Comparison of ENCODE assay signal across 7 cellular contexts in the genomic region with DNA sequence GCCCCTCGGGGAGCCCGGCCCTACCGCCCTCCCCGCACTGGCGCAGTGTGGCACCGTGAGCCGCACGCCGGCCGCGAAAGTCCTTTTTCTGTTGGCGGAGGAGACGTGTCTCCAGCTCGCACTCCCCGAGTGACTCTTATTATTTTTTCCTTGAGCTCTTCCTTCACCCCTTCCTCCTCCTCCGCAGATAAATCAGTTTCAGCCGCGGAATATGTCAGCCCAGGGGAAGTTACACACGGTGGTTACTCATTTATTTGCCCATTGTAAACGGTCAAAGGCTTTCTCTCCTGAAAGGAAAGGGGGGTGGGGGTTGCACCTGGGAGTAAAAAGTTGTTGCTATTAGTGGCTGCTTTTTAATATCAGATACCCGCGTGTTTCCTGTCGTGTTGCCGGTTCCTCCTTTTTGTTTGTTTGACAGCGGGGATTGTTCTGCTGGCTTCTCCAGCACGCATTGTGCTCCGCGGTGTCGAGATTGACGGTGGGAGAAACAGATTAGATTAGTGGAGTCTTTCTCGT. TPM values are rescaled to one million over a fixed set of nuclear protein-coding genes. Genes with fewer than 3 reads are reported as not detected.
DNase-seq lines count a peak whose midpoint lies in the region; ATAC-seq and TF ChIP-seq lines count a peak whose summit lies in the region.

No MANE protein-coding gene starts in this region.

- peak overlapping the region; percentile 98 for H3K27ac ChIP-seq in Panc1 (ENCODE audit: low read length)
- peak overlapping the region; percentile 96 for H3K27ac ChIP-seq in subcutaneous abdominal adipose tissue (ENCODE audit: low read depth, low read length)

- H3K4me3 ChIP-seq in HFF-Myc (replicated peaks; ENCODE audit: low read depth, low read length) = peak overlapping the region; percentile 97
- H3K4me3 ChIP-seq in Panc1 (ENCODE audit: low read depth in 2 of 2, low read length in 2 of 2) = peak overlapping the region; percentile 96 to 99
- H3K4me3 ChIP-seq in subcutaneous abdominal adipose tissue (ENCODE audit: low read depth in 1 of 5, low read length in 5 of 5) = peak overlapping the region; percentile 86 to 100 (median 95)

- POLR2A ChIA-PET in Panc1 (lab: Charles Lee) = interaction anchor here (0.6 to 0.7 kb wide), 2 partner anchors 24 to 164 kb away, joined by 4 to 14 read pairs; no protein-coding TSS in a partner anchor

- H3K9me3 ChIP-seq in Panc1 (ENCODE audit: control insufficient read depth, insufficient read depth, low read depth, low read length) (no peaks in the 10 kb centered on the region), subcutaneous abdominal adipose tissue (ENCODE audit: control insufficient read depth in 5 of 5, low read length in 5 of 5) (no peaks in the 10 kb centered on the region)

- BruUV-seq in Panc1 (replicated peaks; lab: Mats Ljungman, UMichigan) = no TSS peak

- intact Hi-C loops in Panc1 (cut with micrococcal nuclease; ENCODE audit: unreplicated experiment) = loop anchor here (5.0 to 10.0 kb wide), 3 partner anchors 50 to 482 kb away; no protein-coding TSS in a partner anchor

- H3K9ac ChIP-seq in subcutaneous abdominal adipose tissue (ENCODE audit: low read length in 5 of 5) = peak overlapping the region; percentile 80 to 94 (median 83)

- H3K36me3 ChIP-seq in Panc1 (ENCODE audit: control insufficient read depth, insufficient read depth, low read length) = peaks cover 3% of the 10 kb centered on the region
- H3K36me3 ChIP-seq in subcutaneous abdominal adipose tissue (ENCODE audit: control insufficient read depth in 5 of 5, insufficient read depth in 5 of 5, low read length in 5 of 5) = no peaks in the 10 kb centered on the region

- CTCF ChIA-PET in Panc1 (lab: Charles Lee) = no interaction called here

- H3K27me3 ChIP-seq in Panc1 (ENCODE audit: control insufficient read depth, insufficient read depth, low read length) = no peaks in the 10 kb centered on the region
- no peaks in the 10 kb centered on the region for H3K27me3 ChIP-seq in subcutaneous abdominal adipose tissue (ENCODE audit: control insufficient read depth in 5 of 5, insufficient read depth in 4 of 5, low read length in 5 of 5)

- in situ Hi-C loops in Panc1 (cut with HindIII; ENCODE audit: low pct_unique_long_range_greater_than_20kb, low sequenced_read_pairs) = no loop called here

- DNase-seq in HFF-Myc (ENCODE audit: extremely low read depth, low read depth) (no peak), Panc1 (ENCODE audit: low read depth, low spot score) (no peak), cerebellar cortex (ENCODE audit: low spot score) (peak; percentile 40), medulla oblongata (ENCODE audit: extremely low spot score) (peak; percentile 40), occipital lobe (lab: John Stamatoyannopoulos, UW) (no peak)

- TF ChIP-seq CTCF in HFF-Myc (IDR thresholded peaks at IDR 0.05; ENCODE audit: low read depth, low read length, missing control alignments) (no peak), Panc1 (IDR thresholded peaks at IDR 0.05) (no peak)

- H3K4me1 ChIP-seq in Panc1 (ENCODE audit: control insufficient read depth, insufficient read depth, low read length) (peaks cover 45% of the 10 kb centered on the region), subcutaneous abdominal adipose tissue (ENCODE audit: control insufficient read depth in 5 of 5, insufficient read depth in 5 of 5, low read length in 5 of 5) (peaks cover 0 to 84% (median 68%) of the 10 kb centered on the region in 5 donors)

- ATAC-seq in GM18517 (IDR thresholded peaks at IDR 0.05; ENCODE audit: unreplicated experiment) (peak; percentile 18), Panc1 (no peak)

RNA-seq across cellular contexts. Expression of gene CRIM1, which starts 1.5 kb away (rescaled TPM):
- total RNA-seq in Panc1 (2021; ENCODE audit: unreplicated experiment) (290 TPM), occipital lobe (105 TPM)
- polyA plus RNA-seq in Panc1 (2012; ENCODE audit: insufficient read length) = 285 TPM

Comparison
In these comparisons a context has a peak if more than half of its experiments do, and no peak if none do; other contexts are left out.
1. DNase-seq: peak in cerebellar cortex (single experiment) and medulla oblongata (single experiment); none in HFF-Myc (single experiment), Panc1 (single experiment) and occipital lobe (single experiment).
2. Peak in every context shown above with its lines, with median percentiles within 50 percentile points of each other: H3K4me3 ChIP-seq.